Comparison of ENCODE assay signal across 18 cellular contexts in the genomic region with DNA sequence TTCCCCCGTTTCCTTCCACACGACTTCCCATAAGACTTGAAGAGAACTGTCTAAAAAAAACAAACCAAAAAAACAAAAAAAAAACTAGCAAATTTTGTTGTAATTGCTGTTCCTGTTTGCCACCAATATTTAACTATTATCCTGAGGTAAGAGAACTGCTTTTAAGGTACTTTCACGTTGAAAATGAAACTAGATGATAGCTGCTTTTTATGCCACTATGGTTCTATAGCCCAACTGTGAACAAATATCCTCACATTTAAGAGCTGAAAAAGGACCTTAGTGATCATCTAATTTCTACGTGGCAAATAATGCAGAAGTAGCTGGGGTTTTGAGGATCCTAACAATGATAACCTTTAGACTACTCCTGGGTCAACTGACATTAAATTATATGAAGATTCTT.
DNase-seq lines count a peak whose midpoint lies in the region; ATAC-seq, FAIRE-seq and TF ChIP-seq lines count a peak whose summit lies in the region.
"Had no signal": no experiment of that assay in that cellular context is flagged by ENCODE, and none has a peak within 500 bp of the region (broad histone marks: within the 10 kb centered on the region; RNA-seq: fewer than 3 reads in every experiment).

No MANE protein-coding gene starts in this region.

- H3K27ac ChIP-seq in GM12878 (ENCODE audit: control insufficient read depth, insufficient read depth) (no peak overlapping the region; the same call in 1 of the 2 replicates), body of pancreas (no peak overlapping the region)
- H3K27ac ChIP-seq: right lobe of liver had no signal

- H3K36me3 ChIP-seq in GM12878 (ENCODE audit: control insufficient read depth in 2 of 2, insufficient read depth in 2 of 2, low read length in 1 of 2) (no peaks in the 10 kb centered on the region), body of pancreas (replicated peaks in 1 of 2; ENCODE audit: insufficient read depth in 1 of 2, low read depth in 2 of 2) (no peaks in the 10 kb centered on the region)
- H3K36me3 ChIP-seq: right lobe of liver had no signal

- ATAC-seq in GM21619 (IDR thresholded peaks at IDR 0.05; ENCODE audit: unreplicated experiment) (peak; percentile 69), GM12878 (peak; percentile 61), body of pancreas (no peak)
- ATAC-seq: right lobe of liver had no signal

- H3K4me1 ChIP-seq in GM12878 (ENCODE audit: control insufficient read depth, insufficient read depth, low read length): no peaks in the 10 kb centered on the region
- H3K4me1 ChIP-seq in body of pancreas: peaks cover 10% of the 10 kb centered on the region
- H3K4me1 ChIP-seq: right lobe of liver had no signal

- TF ChIP-seq RAD21 in GM12878 (IDR thresholded peaks at IDR 0.05; ENCODE audit: insufficient read depth, low read depth, low read length): no peak

- no peaks in the 10 kb centered on the region for H3K27me3 Mint-ChIP-seq in activated naive CD8-positive, alpha-beta T cell
- no peaks in the 10 kb centered on the region for H3K27me3 Mint-ChIP-seq in activated naive CD8-positive, alpha-beta T cell treated with anti-CD3 and anti-CD28 coated beads for 36 hours

- no peak overlapping the region for H3K4me3 ChIP-seq in GM12878
- no peak overlapping the region for H3K4me3 ChIP-seq in body of pancreas
- H3K4me3 ChIP-seq: right lobe of liver had no signal

- H3K36me3 Mint-ChIP-seq in activated naive CD8-positive, alpha-beta T cell: peaks cover 8% of the 10 kb centered on the region
- H3K36me3 Mint-ChIP-seq in activated naive CD8-positive, alpha-beta T cell treated with anti-CD3 and anti-CD28 coated beads for 36 hours: peaks cover 16% of the 10 kb centered on the region

- TF ChIP-seq POLR2A in GM12878 (IDR thresholded peaks at IDR 0.05; ENCODE audit: low read depth, low read length) (no peak), body of pancreas (IDR thresholded peaks at IDR 0.05) (no peak)

- no peaks in the 10 kb centered on the region for H4K20me1 ChIP-seq in GM12878 (ENCODE audit: control insufficient read depth, insufficient read depth)

- CTCF ChIA-PET in GM12878 (lab: Yijun Ruan, JAX): interaction anchor here (0.6 to 2.1 kb wide), 7 partner anchors 14 to 228 kb away, joined by 3 to 12 read pairs (median 3); partner anchors contain the start of gene SUDS3

- TF ChIP-seq CTCF in GM12878 (IDR thresholded peaks at IDR 0.05 in 2 of 3, conservative IDR thresholded peaks at IDR 0.05 in 1 of 3; ENCODE audit: control insufficient read depth in 2 of 3, extremely low read depth in 1 of 3, insufficient read depth in 1 of 3, low read depth in 3 of 3, low read length in 3 of 3) (no peak), body of pancreas (IDR thresholded peaks at IDR 0.05) (no peak)

- no peak for DNase-seq in activated naive CD8-positive, alpha-beta T cell treated with anti-CD3 and anti-CD28 coated beads for 36 hours
- DNase-seq in GM12878 (ENCODE audit: low read depth, low spot score) (no peak), NCI-H2107 treated with DMSO at 0.1 percent for 48 hours (lab: John Stamatoyannopoulos, UW; ENCODE audit: unreplicated experiment) (no peak), SW480 (ENCODE audit: low spot score) (no peak), body of pancreas (no peak)
- no peak for DNase-seq in stimulated activated naive CD4-positive, alpha-beta T cell (lab: John Stamatoyannopoulos, UW)
- DNase-seq: activated CD8-positive, alpha-beta memory T cell treated with anti-CD3 and anti-CD28 coated beads, Interleukin-2, amount 50 U/mL, for 48 hours; amniotic stem cell; DMS153; IMR-90; kidney; mesenchymal stem cell; NCI-H2029; NCI-H526; OCI-M1; right lobe of liver had no signal

- no peak overlapping the region for H3K4me3 Mint-ChIP-seq in activated naive CD8-positive, alpha-beta T cell
- H3K4me3 Mint-ChIP-seq in activated naive CD8-positive, alpha-beta T cell treated with anti-CD3 and anti-CD28 coated beads for 36 hours: no peak overlapping the region

- POLR2A ChIA-PET in GM12878 (lab: Charles Lee): interaction anchor here (1.1 kb wide), 1 partner anchor 33 kb away, joined by 3 read pairs; no protein-coding TSS in a partner anchor

- SMC1A ChIA-PET in GM12878 (lab: Charles Lee; ENCODE audit: uncharacterized antibody, unreplicated experiment): interaction anchor here (0.6 to 2.6 kb wide), 18 partner anchors 8 to 108 kb away, joined by 3 to 13 read pairs (median 4); partner anchors contain the start of genes SUDS3 and TAOK3

- FAIRE-seq in GM12878 (lab: Jason Lieb, UNC): peak; percentile 13
- FAIRE-seq: kidney had no signal

- BruUV-seq in GM12878 (replicated peaks; lab: Mats Ljungman, UMichigan): no TSS peak

- peaks cover 12% of the 10 kb centered on the region for H3K4me1 Mint-ChIP-seq in activated naive CD8-positive, alpha-beta T cell (ENCODE audit: low read depth)
- H3K4me1 Mint-ChIP-seq in activated naive CD8-positive, alpha-beta T cell treated with anti-CD3 and anti-CD28 coated beads for 36 hours: peaks cover 7% of the 10 kb centered on the region

- 47% methylated on average over 4 of the region's 4 CpGs for WGBS in GM12878 (ENCODE audit: insufficient coverage, insufficient replicate concordance, low lambda C conversion rate, missing lambda C conversion rate)
- WGBS in body of pancreas, 2 donors: 66 to 81% methylated on average over 4 of the region's 4 CpGs

- H3K9me3 Mint-ChIP-seq in activated naive CD8-positive, alpha-beta T cell (ENCODE audit: low read depth): no peaks in the 10 kb centered on the region
- peaks cover 5% of the 10 kb centered on the region for H3K9me3 Mint-ChIP-seq in activated naive CD8-positive, alpha-beta T cell treated with anti-CD3 and anti-CD28 coated beads for 36 hours

- H3K9me3 ChIP-seq in GM12878 (replicated peaks; ENCODE audit: control insufficient read depth, insufficient read depth, low read length) (no peaks in the 10 kb centered on the region; the same call in 1 of the 3 replicates), body of pancreas (no peaks in the 10 kb centered on the region)
- H3K9me3 ChIP-seq: right lobe of liver had no signal

- no peak for TF ChIP-seq EP300 in GM12878 (IDR thresholded peaks at IDR 0.05; ENCODE audit: borderline replicate concordance in 1 of 2, control insufficient read depth in 1 of 2, low read depth in 2 of 2, low read length in 2 of 2)

- no peak overlapping the region for H3K9ac ChIP-seq in GM12878 (ENCODE audit: control insufficient read depth, insufficient read depth, low read length)

- no peak overlapping the region for H2AFZ ChIP-seq in GM12878 (ENCODE audit: control insufficient read depth, low read depth, low read length)

- H3K27ac Mint-ChIP-seq in activated naive CD8-positive, alpha-beta T cell: peak overlapping the region; percentile 43
- no peak overlapping the region for H3K27ac Mint-ChIP-seq in activated naive CD8-positive, alpha-beta T cell treated with anti-CD3 and anti-CD28 coated beads for 36 hours

- no peaks in the 10 kb centered on the region for H3K27me3 ChIP-seq in GM12878 (replicated peaks in 1 of 2; ENCODE audit: control insufficient read depth in 2 of 2, insufficient read depth in 2 of 2, low read length in 1 of 2)
- H3K27me3 ChIP-seq in body of pancreas: no peaks in the 10 kb centered on the region
- H3K27me3 ChIP-seq: right lobe of liver had no signal

- in situ Hi-C loops in GM12878 (cut with MboI): no loop called here

- peak overlapping the region; percentile 3; the same call in 1 of the 2 replicates for H3K4me2 ChIP-seq in GM12878 (ENCODE audit: control insufficient read depth, insufficient read depth)

- H3K79me2 ChIP-seq in GM12878 (ENCODE audit: control insufficient read depth, insufficient read depth, low read length): peaks cover 4% of the 10 kb centered on the region

- RAD21 ChIA-PET in GM12878 (lab: Charles Lee; ENCODE audit: unreplicated experiment): interaction anchor here (1.0 to 1.5 kb wide), 6 partner anchors 27 to 103 kb away, joined by 3 to 9 read pairs (median 4); partner anchors contain the start of gene SUDS3

- intact Hi-C loops in GM12878 (cut with micrococcal nuclease; ENCODE audit: unreplicated experiment): no loop called here
- intact Hi-C loops in body of pancreas (cut with DNase I): no loop called here

TF ChIP-seq in GM12878, 131 proteins besides CTCF, POLR2A, EP300 and RAD21 (continues in another document):
- TF ChIP-seq, protein P1, sequence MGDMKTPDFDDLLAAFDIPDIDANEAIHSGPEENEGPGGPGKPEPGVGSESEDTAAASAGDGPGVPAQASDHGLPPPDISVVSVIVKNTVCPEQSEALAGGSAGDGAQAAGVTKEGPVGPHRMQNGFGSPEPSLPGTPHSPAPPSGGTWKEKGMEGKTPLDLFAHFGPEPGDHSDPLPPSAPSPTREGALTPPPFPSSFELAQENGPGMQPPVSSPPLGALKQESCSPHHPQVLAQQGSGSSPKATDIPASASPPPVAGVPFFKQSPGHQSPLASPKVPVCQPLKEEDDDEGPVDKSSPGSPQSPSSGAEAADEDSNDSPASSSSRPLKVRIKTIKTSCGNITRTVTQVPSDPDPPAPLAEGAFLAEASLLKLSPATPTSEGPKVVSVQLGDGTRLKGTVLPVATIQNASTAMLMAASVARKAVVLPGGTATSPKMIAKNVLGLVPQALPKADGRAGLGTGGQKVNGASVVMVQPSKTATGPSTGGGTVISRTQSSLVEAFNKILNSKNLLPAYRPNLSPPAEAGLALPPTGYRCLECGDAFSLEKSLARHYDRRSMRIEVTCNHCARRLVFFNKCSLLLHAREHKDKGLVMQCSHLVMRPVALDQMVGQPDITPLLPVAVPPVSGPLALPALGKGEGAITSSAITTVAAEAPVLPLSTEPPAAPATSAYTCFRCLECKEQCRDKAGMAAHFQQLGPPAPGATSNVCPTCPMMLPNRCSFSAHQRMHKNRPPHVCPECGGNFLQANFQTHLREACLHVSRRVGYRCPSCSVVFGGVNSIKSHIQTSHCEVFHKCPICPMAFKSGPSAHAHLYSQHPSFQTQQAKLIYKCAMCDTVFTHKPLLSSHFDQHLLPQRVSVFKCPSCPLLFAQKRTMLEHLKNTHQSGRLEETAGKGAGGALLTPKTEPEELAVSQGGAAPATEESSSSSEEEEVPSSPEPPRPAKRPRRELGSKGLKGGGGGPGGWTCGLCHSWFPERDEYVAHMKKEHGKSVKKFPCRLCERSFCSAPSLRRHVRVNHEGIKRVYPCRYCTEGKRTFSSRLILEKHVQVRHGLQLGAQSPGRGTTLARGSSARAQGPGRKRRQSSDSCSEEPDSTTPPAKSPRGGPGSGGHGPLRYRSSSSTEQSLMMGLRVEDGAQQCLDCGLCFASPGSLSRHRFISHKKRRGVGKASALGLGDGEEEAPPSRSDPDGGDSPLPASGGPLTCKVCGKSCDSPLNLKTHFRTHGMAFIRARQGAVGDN (IDR thresholded peaks at IDR 0.05): no peak
- TF ChIP-seq NFIC (IDR thresholded peaks at IDR 0.05; ENCODE audit: low read depth, low read length) (no peak), IRF4 (IDR thresholded peaks at IDR 0.05; ENCODE audit: low read depth, low read length) (no peak), RB1 (IDR thresholded peaks at IDR 0.05; ENCODE audit: borderline replicate concordance) (no peak), SIX5 (IDR thresholded peaks at IDR 0.05; ENCODE audit: low read depth, low read length, severe bottlenecking) (no peak), EZH2 (IDR thresholded peaks at IDR 0.05; ENCODE audit: borderline replicate concordance, control insufficient read depth, low read depth, low read length) (no peak)
